ENCODE assay signal across 11 cellular contexts in the genomic region with DNA sequence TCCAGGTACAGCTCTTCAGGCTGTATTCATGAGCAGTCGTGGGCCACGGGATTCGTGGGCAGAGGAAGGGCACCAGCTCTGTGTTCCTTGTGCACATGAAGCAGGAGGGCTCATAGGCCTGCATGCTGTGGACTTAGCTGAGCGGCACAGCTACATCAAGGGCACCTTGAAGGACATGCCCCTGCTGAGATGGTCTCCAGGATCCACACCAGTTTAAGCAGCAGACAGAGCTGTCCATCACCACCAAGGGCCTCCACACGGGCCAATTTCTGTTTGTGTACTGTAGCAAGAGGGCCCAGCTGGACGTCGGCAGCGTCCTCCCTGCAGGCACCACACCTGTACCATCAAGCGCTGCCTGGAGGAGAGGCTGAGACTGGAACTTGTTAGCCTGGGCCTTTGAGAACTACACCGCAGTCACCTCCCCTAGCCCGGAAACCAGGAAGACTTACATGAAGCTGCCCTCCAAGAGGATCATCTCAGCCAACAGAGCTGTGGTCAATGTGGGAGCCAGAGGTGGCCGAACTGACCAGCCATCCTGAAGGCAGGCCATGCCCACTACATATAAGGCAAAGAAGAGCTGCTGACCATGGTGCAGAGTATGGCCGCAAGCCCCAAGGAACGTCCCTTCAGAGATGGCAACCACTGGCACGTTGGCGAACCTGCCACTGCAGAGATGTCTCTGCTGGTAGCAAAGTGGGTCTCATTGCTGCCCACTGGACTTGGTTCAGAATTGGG. TPM values are rescaled to one million over a fixed set of nuclear protein-coding genes. Genes with fewer than 3 reads are reported as not detected.
A peak's percentile ranks its signal among the peaks of the same experiment; 100 is the strongest.
DNase-seq lines count a peak whose midpoint lies in the region; ATAC-seq, FAIRE-seq and TF ChIP-seq lines count a peak whose summit lies in the region.
"Had no signal": no experiment of that assay in that cellular context is flagged by ENCODE, and none has a peak within 500 bp of the region (broad histone marks: within the 10 kb centered on the region; RNA-seq: fewer than 3 reads in every experiment).

No MANE protein-coding gene starts in this region.

- BruUV-seq in HepG2 (replicated peaks; lab: Mats Ljungman, UMichigan), result no TSS peak

- peaks cover 46% of the 10 kb centered on the region for H3K4me1 Mint-ChIP-seq in activated CD8-positive, alpha-beta T cell treated with anti-CD3 and anti-CD28 coated beads, Interleukin-2, amount 10 ng/mL, durations not matched to agents 7 days and 5 days (ENCODE audit: low read depth)

- peak overlapping the region; percentile 81 for H3K27ac Mint-ChIP-seq in activated CD8-positive, alpha-beta T cell treated with anti-CD3 and anti-CD28 coated beads, Interleukin-2, amount 10 ng/mL, durations not matched to agents 7 days and 5 days
- H3K27ac Mint-ChIP-seq: GM23338 had no signal

- no peaks in the 10 kb centered on the region for H3K9me3 Mint-ChIP-seq in activated CD8-positive, alpha-beta T cell treated with anti-CD3 and anti-CD28 coated beads, Interleukin-2, amount 10 ng/mL, durations not matched to agents 7 days and 5 days (ENCODE audit: insufficient read depth)
- H3K9me3 Mint-ChIP-seq: GM23338 had no signal

- CTCF ChIA-PET in HepG2 (lab: Yijun Ruan, JAX; ENCODE audit: low intra/inter-chr PET ratio, low total read pairs), result no interaction called here
- CTCF ChIA-PET in activated CD8-positive, alpha-beta T cell treated with anti-CD3 and anti-CD28 coated beads, Interleukin-2, amount 10 ng/mL, durations not matched to agents 7 days and 5 days (lab: Charles Lee), result interaction anchor here (1.0 to 2.4 kb wide), 5 partner anchors 23 to 164 kb away, joined by 3 to 8 read pairs (median 4); partner anchors contain the start of gene GP1BB

- no peaks in the 10 kb centered on the region for H3K27me3 Mint-ChIP-seq in activated CD8-positive, alpha-beta T cell treated with anti-CD3 and anti-CD28 coated beads, Interleukin-2, amount 10 ng/mL, durations not matched to agents 7 days and 5 days (ENCODE audit: low read depth)

- no peak overlapping the region for H3K4me2 ChIP-seq in HepG2 (ENCODE audit: low read depth, low read length)
- H3K4me2 ChIP-seq: GM23338 had no signal

- intact Hi-C loops in right lobe of liver (cut with DNase I) (no loop called here), HepG2 (cut with micrococcal nuclease; ENCODE audit: unreplicated experiment) (no loop called here), kidney (cut with DNase I) (no loop called here)

- WGBS in right lobe of liver (ENCODE audit: insufficient coverage, low coverage, low lambda C conversion rate, missing lambda C conversion rate), result 87% methylated on average over 3 of the region's 16 CpGs
- 95% methylated on average over 10 of the region's 16 CpGs for WGBS in HepG2 (ENCODE audit: low lambda C conversion rate)

- POLR2A ChIA-PET in HepG2 (lab: Yijun Ruan, JAX), result interaction anchor here (0.7 kb wide), 1 partner anchor 31 kb away, joined by 3 read pairs; no protein-coding TSS in a partner anchor
- POLR2A ChIA-PET in activated CD8-positive, alpha-beta T cell treated with anti-CD3 and anti-CD28 coated beads, Interleukin-2, amount 10 ng/mL, durations not matched to agents 7 days and 5 days (lab: Charles Lee), result interaction anchor here (1.3 to 2.1 kb wide), 4 partner anchors 9 to 38 kb away, joined by 3 to 14 read pairs (median 8); partner anchors contain the start of genes GNB1L and RTL10

- H2AFZ ChIP-seq in HepG2 (ENCODE audit: low read length), result no peak overlapping the region
- H2AFZ ChIP-seq: GM23338 had no signal

- H4K20me1 ChIP-seq in HepG2 (ENCODE audit: insufficient read depth, low read length), result no peaks in the 10 kb centered on the region

- in situ Hi-C loops in HepG2 (cut with HindIII; ENCODE audit: extremely low pct_ligation_motif_present, low pct_unique_long_range_greater_than_20kb), result no loop called here

- H3K36me3 ChIP-seq in right lobe of liver (no peaks in the 10 kb centered on the region), HepG2 (replicated peaks in 1 of 2; ENCODE audit: control insufficient read depth in 1 of 2, insufficient read depth in 2 of 2, low read length in 2 of 2) (peaks cover 0 to 2% of the 10 kb centered on the region in 2 experiments; a peak in 1 of 5 replicates), kidney (ENCODE audit: control insufficient read depth in 1 of 2, insufficient read depth in 2 of 2, low read length in 2 of 2) (no peaks in the 10 kb centered on the region)
- H3K36me3 ChIP-seq: upper lobe of right lung had no signal

- no peak for TF ChIP-seq EP300 in HepG2 (IDR thresholded peaks at IDR 0.05; ENCODE audit: low read depth in 2 of 2, low read length in 2 of 2)
- no peak for TF ChIP-seq EP300 in HepG2 (CRISPR knock-in tag; IDR thresholded peaks at IDR 0.05; ENCODE audit: borderline replicate concordance)

- FAIRE-seq in HepG2 (lab: Jason Lieb, UNC) (no peak), kidney (lab: Jason Lieb, UNC) (no peak)

- H3K4me3 Mint-ChIP-seq in activated CD8-positive, alpha-beta T cell treated with anti-CD3 and anti-CD28 coated beads, Interleukin-2, amount 10 ng/mL, durations not matched to agents 7 days and 5 days, result no peak overlapping the region
- H3K4me3 Mint-ChIP-seq: GM23338 had no signal

- no peak overlapping the region for H3K4me3 ChIP-seq in right lobe of liver
- H3K4me3 ChIP-seq in HepG2 (replicated peaks in 1 of 3; ENCODE audit: insufficient read depth in 1 of 3, low read depth in 2 of 3, low read length in 3 of 3), result no peak overlapping the region
- no peak overlapping the region for H3K4me3 ChIP-seq in kidney (ENCODE audit: low read length in 2 of 2)
- H3K4me3 ChIP-seq: GM23338, upper lobe of right lung had no signal

- no peaks in the 10 kb centered on the region for H3K27me3 ChIP-seq in right lobe of liver
- H3K27me3 ChIP-seq in HepG2 (ENCODE audit: control insufficient read depth in 1 of 2, insufficient read depth in 2 of 2, low read length in 2 of 2), result no peaks in the 10 kb centered on the region
- H3K27me3 ChIP-seq: upper lobe of right lung had no signal

- no peak overlapping the region for H3K27ac ChIP-seq in right lobe of liver
- no peak overlapping the region for H3K27ac ChIP-seq in HepG2 (ENCODE audit: extremely low read length, insufficient read depth, low read length)
- no peak overlapping the region for H3K27ac ChIP-seq in kidney (ENCODE audit: low read depth in 2 of 2, low read length in 2 of 2)

- H3K36me3 Mint-ChIP-seq in activated CD8-positive, alpha-beta T cell treated with anti-CD3 and anti-CD28 coated beads, Interleukin-2, amount 10 ng/mL, durations not matched to agents 7 days and 5 days (ENCODE audit: low read depth), result peaks cover under 1% of the 10 kb centered on the region

- H3K79me2 ChIP-seq in HepG2 (ENCODE audit: insufficient read depth, low read length), result no peaks in the 10 kb centered on the region

- H3K9ac ChIP-seq in HepG2 (ENCODE audit: insufficient read depth, low read depth, low read length) (no peak overlapping the region), kidney (ENCODE audit: low read length in 2 of 2) (no peak overlapping the region)

- no peak for TF ChIP-seq CTCF in right lobe of liver (IDR thresholded peaks at IDR 0.05)
- no peak for TF ChIP-seq CTCF in HepG2 (CRISPR knock-in tag; IDR thresholded peaks at IDR 0.05)
- no peak for TF ChIP-seq CTCF in kidney (IDR thresholded peaks at IDR 0.05; ENCODE audit: borderline replicate concordance, extremely low read depth, insufficient read depth)

- DNase-seq in right lobe of liver (peak in 2 of 3 donors; percentile 23 to 53), HepG2 (ENCODE audit: low spot score) (no peak), kidney (peak; percentile 57), NCI-H2107 (lab: John Stamatoyannopoulos, UW) (no peak), NCI-H2171 (lab: John Stamatoyannopoulos, UW) (no peak)
- DNase-seq in activated CD8-positive, alpha-beta T cell treated with anti-CD3 and anti-CD28 coated beads, Interleukin-2, amount 10 ng/mL, durations not matched to agents 7 days and 5 days, result no peak
- no peak for DNase-seq in activated effector memory CD4-positive, alpha-beta T cell treated with anti-CD3 and anti-CD28 coated beads, Interleukin-2, amount 50 U/mL, for 16 hours
- DNase-seq: NCI-H1694, upper lobe of right lung had no signal

- no peak for TF ChIP-seq RAD21 in HepG2 (CRISPR knock-in tag; IDR thresholded peaks at IDR 0.05)

- H3K9me3 ChIP-seq in right lobe of liver (no peaks in the 10 kb centered on the region), HepG2 (ENCODE audit: low read length) (no peaks in the 10 kb centered on the region), kidney (ENCODE audit: control insufficient read depth in 1 of 2, low read length in 2 of 2) (no peaks in the 10 kb centered on the region)
- H3K9me3 ChIP-seq: upper lobe of right lung had no signal

- H3K4me1 ChIP-seq in right lobe of liver (peaks cover 0 to 6% (median 0%) of the 10 kb centered on the region in 4 donors), HepG2 (ENCODE audit: insufficient read depth, low read length) (peaks cover 23% of the 10 kb centered on the region), kidney (ENCODE audit: control insufficient read depth in 1 of 2, insufficient read depth in 1 of 2, low read depth in 1 of 2, low read length in 2 of 2) (peaks cover 0 to 6% of the 10 kb centered on the region in 2 donors)

- ATAC-seq in right lobe of liver (no peak), HepG2 (no peak), GM19467 (IDR thresholded peaks at IDR 0.05; ENCODE audit: unreplicated experiment) (no peak)
- ATAC-seq in activated CD8-positive, alpha-beta T cell treated with anti-CD3 and anti-CD28 coated beads, Interleukin-2, amount 10 ng/mL, durations not matched to agents 7 days and 5 days, result no peak
- ATAC-seq: GM23338 had no signal

- TF ChIP-seq POLR2A in right lobe of liver (IDR thresholded peaks at IDR 0.05) (no peak), HepG2 (IDR thresholded peaks at IDR 0.05; ENCODE audit: insufficient read depth in 1 of 2, low read depth in 2 of 2, low read length in 2 of 2) (no peak)

RNA-seq across cellular contexts. Expression of gene GNB1L, which starts 32.7 kb away (rescaled TPM):
- total RNA-seq in right lobe of liver, result 1 to 10 TPM; 1.4 to 3.2 (median 2.7) TPM
- total RNA-seq in HepG2 (2016; rRNA removed; fragmentation: Illumina TruSeq; extraction: Trizol), result 7.4 and 7.7 TPM in 2 replicates
- total RNA-seq in HepG2 (2016; cell fraction: cytosol; rRNA removed; fragmentation: Illumina TruSeq; extraction: Trizol; ENCODE audit: low read depth), result 2.1 and 3.2 TPM in 2 replicates
- 7.8 and 8.7 TPM in 2 replicates for total RNA-seq in HepG2 (2016; cell fraction: insoluble cytoplasmic fraction; rRNA removed; fragmentation: Illumina TruSeq; extraction: Trizol)
- 4.1 and 4.4 TPM in 2 replicates for total RNA-seq in HepG2 (2016; cell fraction: membrane; rRNA removed; fragmentation: Illumina TruSeq; extraction: Trizol)
- total RNA-seq in HepG2 (2016; cell fraction: nucleus; rRNA removed; fragmentation: Illumina TruSeq; extraction: Trizol), result 4.8 and 5.3 TPM in 2 replicates
- polyA plus RNA-seq in HepG2 (2011; rRNA removed), result 2.1 and 2.5 TPM in 2 replicates
- 1.7 and 3.9 TPM in 2 replicates for polyA plus RNA-seq in HepG2 (2011; cell fraction: cytosol; rRNA removed)
- polyA plus RNA-seq in HepG2 (2011; cell fraction: nucleus; rRNA removed), result 4.7 and 6.8 TPM in 2 replicates
- 2.4 and 4.1 TPM in 2 replicates for polyA plus RNA-seq in HepG2 (2012)
- 1.7 and 2.3 TPM in 2 replicates for polyA plus RNA-seq in HepG2 (2016; cell fraction: cytosol; fragmentation: Illumina TruSeq; extraction: Trizol; ENCODE audit: low read depth)
- 5.9 and 6.5 TPM in 2 replicates for polyA plus RNA-seq in HepG2 (2016; cell fraction: insoluble cytoplasmic fraction; fragmentation: Illumina TruSeq; extraction: Trizol; ENCODE audit: low read depth)
- polyA plus RNA-seq in HepG2 (2016; cell fraction: membrane; fragmentation: Illumina TruSeq; extraction: Trizol; ENCODE audit: low read depth), result 2.8 and 3.1 TPM in 2 replicates
- polyA plus RNA-seq in HepG2 (2016; cell fraction: nucleus; fragmentation: Illumina TruSeq; extraction: Trizol; ENCODE audit: insufficient read depth, low read depth), result 4.2 and 7.0 TPM in 2 replicates
- 2.4 and 4.9 TPM in 2 replicates for polyA minus RNA-seq in HepG2 (2011; rRNA and poly(A)+ RNA removed; ENCODE audit: low replicate concordance)
- 1.7 and 2.4 TPM in 2 replicates for polyA minus RNA-seq in HepG2 (2011; cell fraction: cytosol; rRNA and poly(A)+ RNA removed)
- 0.75 and 1.8 TPM in 2 replicates for polyA minus RNA-seq in HepG2 (2011; cell fraction: nucleus; rRNA and poly(A)+ RNA removed)
- total RNA-seq in activated CD8-positive, alpha-beta T cell treated with anti-CD3 and anti-CD28 coated beads, Interleukin-2, amount 10 ng/mL, durations not matched to agents 7 days and 5 days, result 10 to 100 TPM in 1 of 2 experiments, 1 to 10 TPM in 1; 9.7 to 10.3 TPM
- total RNA-seq in kidney, result 4.4 TPM
- polyA plus RNA-seq in kidney (ENCODE audit: insufficient read depth, low read depth, low replicate concordance), result 4.0 TPM

RNA-seq across cellular contexts. Expression of gene RTL10, which starts 32.7 kb away (rescaled TPM):
- total RNA-seq in right lobe of liver, result 1 to 10 TPM; 6.4 to 9.1 (median 6.6) TPM
- 14.1 and 17.6 TPM in 2 replicates for total RNA-seq in HepG2 (2016; rRNA removed; fragmentation: Illumina TruSeq; extraction: Trizol)
- 2.4 and 2.6 TPM in 2 replicates for total RNA-seq in HepG2 (2016; cell fraction: cytosol; rRNA removed; fragmentation: Illumina TruSeq; extraction: Trizol; ENCODE audit: low read depth)
- 10.3 and 13.8 TPM in 2 replicates for total RNA-seq in HepG2 (2016; cell fraction: insoluble cytoplasmic fraction; rRNA removed; fragmentation: Illumina TruSeq; extraction: Trizol)
- total RNA-seq in HepG2 (2016; cell fraction: membrane; rRNA removed; fragmentation: Illumina TruSeq; extraction: Trizol), result 6.4 and 6.7 TPM in 2 replicates
- total RNA-seq in HepG2 (2016; cell fraction: nucleus; rRNA removed; fragmentation: Illumina TruSeq; extraction: Trizol), result 15.1 and 15.3 TPM in 2 replicates
- 15.8 and 18.2 TPM in 2 replicates for polyA plus RNA-seq in HepG2 (2011; rRNA removed)
- polyA plus RNA-seq in HepG2 (2011; cell fraction: cytosol; rRNA removed), result 8.3 and 9.5 TPM in 2 replicates
- polyA plus RNA-seq in HepG2 (2011; cell fraction: nucleus; rRNA removed), result 47.3 and 53.1 TPM in 2 replicates
- 11.3 and 11.9 TPM in 2 replicates for polyA plus RNA-seq in HepG2 (2012)
- polyA plus RNA-seq in HepG2 (2016; cell fraction: cytosol; fragmentation: Illumina TruSeq; extraction: Trizol; ENCODE audit: low read depth), result 1.3 and 1.5 TPM in 2 replicates
- 8.2 and 12.3 TPM in 2 replicates for polyA plus RNA-seq in HepG2 (2016; cell fraction: insoluble cytoplasmic fraction; fragmentation: Illumina TruSeq; extraction: Trizol; ENCODE audit: low read depth)
- polyA plus RNA-seq in HepG2 (2016; cell fraction: membrane; fragmentation: Illumina TruSeq; extraction: Trizol; ENCODE audit: low read depth), result 2.5 and 3.1 TPM in 2 replicates
- polyA plus RNA-seq in HepG2 (2016; cell fraction: nucleus; fragmentation: Illumina TruSeq; extraction: Trizol; ENCODE audit: insufficient read depth, low read depth), result 23.5 and 25.4 TPM in 2 replicates
- polyA minus RNA-seq in HepG2 (2011; rRNA and poly(A)+ RNA removed; ENCODE audit: low replicate concordance), result 46.0 and 112 TPM in 2 replicates
- 8.4 and 10.0 TPM in 2 replicates for polyA minus RNA-seq in HepG2 (2011; cell fraction: cytosol; rRNA and poly(A)+ RNA removed)
- polyA minus RNA-seq in HepG2 (2011; cell fraction: nucleus; rRNA and poly(A)+ RNA removed), result 21.9 and 23.7 TPM in 2 replicates
- total RNA-seq in activated CD8-positive, alpha-beta T cell treated with anti-CD3 and anti-CD28 coated beads, Interleukin-2, amount 10 ng/mL, durations not matched to agents 7 days and 5 days, result 10 to 100 TPM; 16.1 to 17.0 TPM
- 16.7 TPM for total RNA-seq in kidney
- polyA plus RNA-seq in kidney (ENCODE audit: insufficient read depth, low read depth, low replicate concordance), result 8.8 TPM

RNA-seq across cellular contexts. Expression of gene COMT, which starts 54.2 kb away (rescaled TPM):
- total RNA-seq in right lobe of liver (100 to 1,000 TPM; 144 to 270 (median 200) TPM), HepG2 (2016; rRNA removed; fragmentation: Illumina TruSeq; extraction: Trizol) (144 and 162 TPM in 2 replicates), kidney (118 TPM)
- total RNA-seq in HepG2 (2016; cell fraction: cytosol; rRNA removed; fragmentation: Illumina TruSeq; extraction: Trizol; ENCODE audit: low read depth), result 44.0 and 61.5 TPM in 2 replicates
- total RNA-seq in HepG2 (2016; cell fraction: insoluble cytoplasmic fraction; rRNA removed; fragmentation: Illumina TruSeq; extraction: Trizol), result 127 and 167 TPM in 2 replicates
- 60.4 and 90.3 TPM in 2 replicates for total RNA-seq in HepG2 (2016; cell fraction: membrane; rRNA removed; fragmentation: Illumina TruSeq; extraction: Trizol)
- total RNA-seq in HepG2 (2016; cell fraction: nucleus; rRNA removed; fragmentation: Illumina TruSeq; extraction: Trizol), result 92.2 and 95.4 TPM in 2 replicates
- polyA plus RNA-seq in HepG2 (2011; rRNA removed) (156 and 194 TPM in 2 replicates), kidney (ENCODE audit: insufficient read depth, low read depth, low replicate concordance) (244 TPM)
- polyA plus RNA-seq in HepG2 (2011; cell fraction: cytosol; rRNA removed), result 185 and 260 TPM in 2 replicates
- 192 TPM in 2 replicates for polyA plus RNA-seq in HepG2 (2011; cell fraction: nucleus; rRNA removed)
- polyA plus RNA-seq in HepG2 (2012), result 90.6 and 123 TPM in 2 replicates
- 59.9 and 87.6 TPM in 2 replicates for polyA plus RNA-seq in HepG2 (2016; cell fraction: cytosol; fragmentation: Illumina TruSeq; extraction: Trizol; ENCODE audit: low read depth)
- 139 and 159 TPM in 2 replicates for polyA plus RNA-seq in HepG2 (2016; cell fraction: insoluble cytoplasmic fraction; fragmentation: Illumina TruSeq; extraction: Trizol; ENCODE audit: low read depth)
- polyA plus RNA-seq in HepG2 (2016; cell fraction: membrane; fragmentation: Illumina TruSeq; extraction: Trizol; ENCODE audit: low read depth), result 62.3 and 85.6 TPM in 2 replicates
- polyA plus RNA-seq in HepG2 (2016; cell fraction: nucleus; fragmentation: Illumina TruSeq; extraction: Trizol; ENCODE audit: insufficient read depth, low read depth), result 155 and 158 TPM in 2 replicates
- polyA minus RNA-seq in HepG2 (2011; rRNA and poly(A)+ RNA removed; ENCODE audit: low replicate concordance), result 32.2 and 191 TPM in 2 replicates
- 76.6 and 84.9 TPM in 2 replicates for polyA minus RNA-seq in HepG2 (2011; cell fraction: cytosol; rRNA and poly(A)+ RNA removed)
- 33.6 and 36.1 TPM in 2 replicates for polyA minus RNA-seq in HepG2 (2011; cell fraction: nucleus; rRNA and poly(A)+ RNA removed)
- total RNA-seq in activated CD8-positive, alpha-beta T cell treated with anti-CD3 and anti-CD28 coated beads, Interleukin-2, amount 10 ng/mL, durations not matched to agents 7 days and 5 days, result 10 to 100 TPM; 92.8 to 97.1 TPM

RNA-seq across cellular contexts. Expression of gene TXNRD2, which starts 54.2 kb away (rescaled TPM):
- total RNA-seq in right lobe of liver, result 10 to 100 TPM; 35.9 to 47.8 (median 44.3) TPM
- total RNA-seq in HepG2 (2016; rRNA removed; fragmentation: Illumina TruSeq; extraction: Trizol), result 16.4 and 18.6 TPM in 2 replicates
- total RNA-seq in HepG2 (2016; cell fraction: cytosol; rRNA removed; fragmentation: Illumina TruSeq; extraction: Trizol; ENCODE audit: low read depth), result 4.6 and 5.3 TPM in 2 replicates
- total RNA-seq in HepG2 (2016; cell fraction: insoluble cytoplasmic fraction; rRNA removed; fragmentation: Illumina TruSeq; extraction: Trizol), result 16.6 and 20.5 TPM in 2 replicates
- total RNA-seq in HepG2 (2016; cell fraction: membrane; rRNA removed; fragmentation: Illumina TruSeq; extraction: Trizol), result 7.4 and 8.1 TPM in 2 replicates
- 17.3 and 19.7 TPM in 2 replicates for total RNA-seq in HepG2 (2016; cell fraction: nucleus; rRNA removed; fragmentation: Illumina TruSeq; extraction: Trizol)
- polyA plus RNA-seq in HepG2 (2011; rRNA removed), result 17.5 and 23.4 TPM in 2 replicates
- 11.8 and 19.6 TPM in 2 replicates for polyA plus RNA-seq in HepG2 (2011; cell fraction: cytosol; rRNA removed)
- polyA plus RNA-seq in HepG2 (2011; cell fraction: nucleus; rRNA removed), result 74.7 and 94.3 TPM in 2 replicates
- polyA plus RNA-seq in HepG2 (2012), result 11.2 and 13.2 TPM in 2 replicates
- 3.6 and 4.0 TPM in 2 replicates for polyA plus RNA-seq in HepG2 (2016; cell fraction: cytosol; fragmentation: Illumina TruSeq; extraction: Trizol; ENCODE audit: low read depth)
- 17.8 and 20.1 TPM in 2 replicates for polyA plus RNA-seq in HepG2 (2016; cell fraction: insoluble cytoplasmic fraction; fragmentation: Illumina TruSeq; extraction: Trizol; ENCODE audit: low read depth)
- polyA plus RNA-seq in HepG2 (2016; cell fraction: membrane; fragmentation: Illumina TruSeq; extraction: Trizol; ENCODE audit: low read depth), result 5.9 and 6.5 TPM in 2 replicates
- 34.4 and 34.7 TPM in 2 replicates for polyA plus RNA-seq in HepG2 (2016; cell fraction: nucleus; fragmentation: Illumina TruSeq; extraction: Trizol; ENCODE audit: insufficient read depth, low read depth)
- 28.2 and 29.9 TPM in 2 replicates for polyA minus RNA-seq in HepG2 (2011; rRNA and poly(A)+ RNA removed; ENCODE audit: low replicate concordance)
- 10.6 and 12.9 TPM in 2 replicates for polyA minus RNA-seq in HepG2 (2011; cell fraction: cytosol; rRNA and poly(A)+ RNA removed)
- polyA minus RNA-seq in HepG2 (2011; cell fraction: nucleus; rRNA and poly(A)+ RNA removed), result 24.5 and 27.3 TPM in 2 replicates
- 10 to 100 TPM; 16.1 to 19.3 TPM for total RNA-seq in activated CD8-positive, alpha-beta T cell treated with anti-CD3 and anti-CD28 coated beads, Interleukin-2, amount 10 ng/mL, durations not matched to agents 7 days and 5 days
- 28.6 TPM for total RNA-seq in kidney
- 50.6 TPM for polyA plus RNA-seq in kidney (ENCODE audit: insufficient read depth, low read depth, low replicate concordance)

Comparison
In these comparisons a context has a peak if more than half of its experiments do, and no peak if none do; other contexts are left out.
1. DNase-seq: peak in right lobe of liver (2 of 3) and kidney (single experiment); none in HepG2 (single experiment), activated CD8-positive, alpha-beta T cell treated with anti-CD3 and anti-CD28 coated beads, Interleukin-2, amount 10 ng/mL, durations not matched to agents 7 days and 5 days (single experiment), activated effector memory CD4-positive, alpha-beta T cell treated with anti-CD3 and anti-CD28 coated beads, Interleukin-2, amount 50 U/mL, for 16 hours (single experiment), NCI-H2107 (single experiment) and NCI-H2171 (single experiment).